In the genomic region with DNA sequence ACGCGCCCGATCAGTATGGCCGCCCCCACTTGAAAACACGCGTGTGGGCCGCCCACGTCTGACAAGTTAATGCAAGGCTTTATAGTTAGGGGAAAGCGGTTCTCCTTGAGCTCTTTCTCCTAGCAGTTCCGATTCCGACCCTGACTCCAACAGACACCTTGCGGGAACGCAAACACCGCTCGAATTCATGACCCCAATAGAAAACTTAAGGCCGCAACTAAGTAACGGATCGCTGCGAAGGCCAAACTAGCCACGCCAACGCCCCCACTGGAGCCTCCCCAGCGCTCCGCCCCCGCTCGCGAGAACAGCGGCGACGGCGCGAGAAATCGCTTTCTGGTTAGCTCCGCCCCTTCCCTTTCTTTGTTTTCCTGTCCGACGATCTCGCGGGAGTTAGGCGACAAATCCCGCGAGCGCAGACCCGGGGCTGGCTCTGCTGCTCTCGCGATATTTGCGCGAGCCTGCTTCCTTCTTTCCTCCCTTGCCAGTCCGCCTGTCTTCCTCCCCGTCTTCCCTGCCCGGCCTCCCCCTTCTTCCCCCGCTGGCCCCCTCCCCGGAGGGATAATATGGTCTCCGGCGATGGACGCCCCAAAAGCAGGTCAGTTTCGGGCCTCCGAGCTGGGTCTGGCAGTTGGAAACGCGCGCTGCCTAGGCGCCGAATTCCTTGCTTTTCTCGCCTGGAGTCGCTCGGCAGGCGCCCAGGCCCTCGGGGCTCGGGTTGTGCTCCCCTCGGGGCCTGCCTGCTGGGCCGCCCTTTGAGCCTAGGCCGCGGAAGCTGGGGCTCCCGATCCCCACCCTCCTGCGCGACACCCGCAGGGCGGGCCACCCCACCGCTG, we compare ENCODE assay signal across 1 cellular context.
A peak's percentile ranks its signal among the peaks of the same experiment; 100 is the strongest.
TF ChIP-seq lines count a peak whose summit lies in the region.

A gene with protein sequence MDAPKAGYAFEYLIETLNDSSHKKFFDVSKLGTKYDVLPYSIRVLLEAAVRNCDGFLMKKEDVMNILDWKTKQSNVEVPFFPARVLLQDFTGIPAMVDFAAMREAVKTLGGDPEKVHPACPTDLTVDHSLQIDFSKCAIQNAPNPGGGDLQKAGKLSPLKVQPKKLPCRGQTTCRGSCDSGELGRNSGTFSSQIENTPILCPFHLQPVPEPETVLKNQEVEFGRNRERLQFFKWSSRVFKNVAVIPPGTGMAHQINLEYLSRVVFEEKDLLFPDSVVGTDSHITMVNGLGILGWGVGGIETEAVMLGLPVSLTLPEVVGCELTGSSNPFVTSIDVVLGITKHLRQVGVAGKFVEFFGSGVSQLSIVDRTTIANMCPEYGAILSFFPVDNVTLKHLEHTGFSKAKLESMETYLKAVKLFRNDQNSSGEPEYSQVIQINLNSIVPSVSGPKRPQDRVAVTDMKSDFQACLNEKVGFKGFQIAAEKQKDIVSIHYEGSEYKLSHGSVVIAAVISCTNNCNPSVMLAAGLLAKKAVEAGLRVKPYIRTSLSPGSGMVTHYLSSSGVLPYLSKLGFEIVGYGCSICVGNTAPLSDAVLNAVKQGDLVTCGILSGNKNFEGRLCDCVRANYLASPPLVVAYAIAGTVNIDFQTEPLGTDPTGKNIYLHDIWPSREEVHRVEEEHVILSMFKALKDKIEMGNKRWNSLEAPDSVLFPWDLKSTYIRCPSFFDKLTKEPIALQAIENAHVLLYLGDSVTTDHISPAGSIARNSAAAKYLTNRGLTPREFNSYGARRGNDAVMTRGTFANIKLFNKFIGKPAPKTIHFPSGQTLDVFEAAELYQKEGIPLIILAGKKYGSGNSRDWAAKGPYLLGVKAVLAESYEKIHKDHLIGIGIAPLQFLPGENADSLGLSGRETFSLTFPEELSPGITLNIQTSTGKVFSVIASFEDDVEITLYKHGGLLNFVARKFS (plus strand): TSS at position 455 of the 833 bp plus-strand sequence. CDS start 122 bp downstream, at position 577.

TF ChIP-seq in K562, 482 proteins besides CTCF, POLR2A, EP300 and RAD21 (continued from another document and continues in another):
- TF ChIP-seq, protein P1, sequence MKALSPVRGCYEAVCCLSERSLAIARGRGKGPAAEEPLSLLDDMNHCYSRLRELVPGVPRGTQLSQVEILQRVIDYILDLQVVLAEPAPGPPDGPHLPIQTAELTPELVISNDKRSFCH (CRISPR knock-in tag; IDR thresholded peaks at IDR 0.05): no peak
- TF ChIP-seq, protein P1 (tag; IDR thresholded peaks at IDR 0.05): peak; percentile 88
- peak; percentile 57; the same call in 1 of the 2 replicates for TF ChIP-seq SPI1 (IDR thresholded peaks at IDR 0.05; ENCODE audit: borderline replicate concordance, low read depth, low read length)
- no peak for TF ChIP-seq ZNF212 (CRISPR knock-in tag; IDR thresholded peaks at IDR 0.05)
- no peak for TF ChIP-seq PTTG1 (tag; IDR thresholded peaks at IDR 0.05; ENCODE audit: low read depth)
- TF ChIP-seq, protein P2, sequence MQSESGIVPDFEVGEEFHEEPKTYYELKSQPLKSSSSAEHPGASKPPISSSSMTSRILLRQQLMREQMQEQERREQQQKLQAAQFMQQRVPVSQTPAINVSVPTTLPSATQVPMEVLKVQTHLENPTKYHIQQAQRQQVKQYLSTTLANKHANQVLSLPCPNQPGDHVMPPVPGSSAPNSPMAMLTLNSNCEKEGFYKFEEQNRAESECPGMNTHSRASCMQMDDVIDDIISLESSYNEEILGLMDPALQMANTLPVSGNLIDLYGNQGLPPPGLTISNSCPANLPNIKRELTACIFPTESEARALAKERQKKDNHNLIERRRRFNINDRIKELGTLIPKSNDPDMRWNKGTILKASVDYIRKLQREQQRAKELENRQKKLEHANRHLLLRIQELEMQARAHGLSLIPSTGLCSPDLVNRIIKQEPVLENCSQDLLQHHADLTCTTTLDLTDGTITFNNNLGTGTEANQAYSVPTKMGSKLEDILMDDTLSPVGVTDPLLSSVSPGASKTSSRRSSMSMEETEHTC (IDR thresholded peaks at IDR 0.05): no peak
- no peak for TF ChIP-seq RERE (CRISPR knock-in tag; IDR thresholded peaks at IDR 0.05; ENCODE audit: borderline replicate concordance)
- no peak for TF ChIP-seq HMG20A (CRISPR knock-in tag; conservative IDR thresholded peaks at IDR 0.05)
- TF ChIP-seq, protein P3, sequence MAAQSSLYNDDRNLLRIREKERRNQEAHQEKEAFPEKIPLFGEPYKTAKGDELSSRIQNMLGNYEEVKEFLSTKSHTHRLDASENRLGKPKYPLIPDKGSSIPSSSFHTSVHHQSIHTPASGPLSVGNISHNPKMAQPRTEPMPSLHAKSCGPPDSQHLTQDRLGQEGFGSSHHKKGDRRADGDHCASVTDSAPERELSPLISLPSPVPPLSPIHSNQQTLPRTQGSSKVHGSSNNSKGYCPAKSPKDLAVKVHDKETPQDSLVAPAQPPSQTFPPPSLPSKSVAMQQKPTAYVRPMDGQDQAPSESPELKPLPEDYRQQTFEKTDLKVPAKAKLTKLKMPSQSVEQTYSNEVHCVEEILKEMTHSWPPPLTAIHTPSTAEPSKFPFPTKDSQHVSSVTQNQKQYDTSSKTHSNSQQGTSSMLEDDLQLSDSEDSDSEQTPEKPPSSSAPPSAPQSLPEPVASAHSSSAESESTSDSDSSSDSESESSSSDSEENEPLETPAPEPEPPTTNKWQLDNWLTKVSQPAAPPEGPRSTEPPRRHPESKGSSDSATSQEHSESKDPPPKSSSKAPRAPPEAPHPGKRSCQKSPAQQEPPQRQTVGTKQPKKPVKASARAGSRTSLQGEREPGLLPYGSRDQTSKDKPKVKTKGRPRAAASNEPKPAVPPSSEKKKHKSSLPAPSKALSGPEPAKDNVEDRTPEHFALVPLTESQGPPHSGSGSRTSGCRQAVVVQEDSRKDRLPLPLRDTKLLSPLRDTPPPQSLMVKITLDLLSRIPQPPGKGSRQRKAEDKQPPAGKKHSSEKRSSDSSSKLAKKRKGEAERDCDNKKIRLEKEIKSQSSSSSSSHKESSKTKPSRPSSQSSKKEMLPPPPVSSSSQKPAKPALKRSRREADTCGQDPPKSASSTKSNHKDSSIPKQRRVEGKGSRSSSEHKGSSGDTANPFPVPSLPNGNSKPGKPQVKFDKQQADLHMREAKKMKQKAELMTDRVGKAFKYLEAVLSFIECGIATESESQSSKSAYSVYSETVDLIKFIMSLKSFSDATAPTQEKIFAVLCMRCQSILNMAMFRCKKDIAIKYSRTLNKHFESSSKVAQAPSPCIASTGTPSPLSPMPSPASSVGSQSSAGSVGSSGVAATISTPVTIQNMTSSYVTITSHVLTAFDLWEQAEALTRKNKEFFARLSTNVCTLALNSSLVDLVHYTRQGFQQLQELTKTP (IDR thresholded peaks at IDR 0.05; ENCODE audit: low read depth in 1 of 2, partially characterized antibody in 2 of 2): peak in 1 of 2 experiments; percentile 12
- TF ChIP-seq BRD4 (IDR thresholded peaks at IDR 0.05): no peak
- peak; percentile 99 for TF ChIP-seq HDAC2 (IDR thresholded peaks at IDR 0.05)
- 0 out of 4 replicates have a peak, but pooled peaks of 1 of the 2 experiments have one; percentile 33 for TF ChIP-seq NONO (IDR thresholded peaks at IDR 0.05; ENCODE audit: low read depth in 2 of 2, low read length in 1 of 2)
- TF ChIP-seq ZFP36 (IDR thresholded peaks at IDR 0.05; ENCODE audit: low read depth, low read length, partially characterized antibody): no peak
- TF ChIP-seq ERF (CRISPR knock-in tag; IDR thresholded peaks at IDR 0.05): no peak
- peak; percentile 99 for TF ChIP-seq MTA3 (IDR thresholded peaks at IDR 0.05; ENCODE audit: borderline replicate concordance)
- TF ChIP-seq TEAD2 (tag; IDR thresholded peaks at IDR 0.05): no peak
- TF ChIP-seq, protein P4, sequence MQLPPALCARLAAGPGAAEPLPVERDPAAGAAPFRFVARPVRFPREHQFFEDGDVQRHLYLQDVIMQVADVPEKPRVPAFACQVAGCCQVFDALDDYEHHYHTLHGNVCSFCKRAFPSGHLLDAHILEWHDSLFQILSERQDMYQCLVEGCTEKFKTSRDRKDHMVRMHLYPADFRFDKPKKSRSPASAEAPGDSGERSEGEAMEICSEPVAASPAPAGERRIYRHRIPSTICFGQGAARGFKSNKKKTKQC (CRISPR knock-in tag; IDR thresholded peaks at IDR 0.05): no peak
- peak; percentile 4; the same call in 1 of the 2 replicates for TF ChIP-seq ZBED1 (IDR thresholded peaks at IDR 0.05)
- no peak for TF ChIP-seq NCOA6 (IDR thresholded peaks at IDR 0.05)
- TF ChIP-seq ARID4B (CRISPR knock-in tag; IDR thresholded peaks at IDR 0.05): peak; percentile 99
- TF ChIP-seq, protein P5, sequence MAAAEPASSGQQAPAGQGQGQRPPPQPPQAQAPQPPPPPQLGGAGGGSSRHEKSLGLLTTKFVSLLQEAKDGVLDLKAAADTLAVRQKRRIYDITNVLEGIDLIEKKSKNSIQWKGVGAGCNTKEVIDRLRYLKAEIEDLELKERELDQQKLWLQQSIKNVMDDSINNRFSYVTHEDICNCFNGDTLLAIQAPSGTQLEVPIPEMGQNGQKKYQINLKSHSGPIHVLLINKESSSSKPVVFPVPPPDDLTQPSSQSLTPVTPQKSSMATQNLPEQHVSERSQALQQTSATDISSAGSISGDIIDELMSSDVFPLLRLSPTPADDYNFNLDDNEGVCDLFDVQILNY (CRISPR knock-in tag; IDR thresholded peaks at IDR 0.05): 0 out of 2 replicates have a peak, but pooled peaks have one; percentile 55
- peak; percentile 79 for TF ChIP-seq ASH1L (IDR thresholded peaks at IDR 0.05; ENCODE audit: borderline replicate concordance, low read depth, partially characterized antibody)
- TF ChIP-seq HNRNPLL (IDR thresholded peaks at IDR 0.05; ENCODE audit: low read depth, low read length, poor library complexity, severe bottlenecking): peak; percentile 79
- peak; percentile 98 for TF ChIP-seq CHD2 (IDR thresholded peaks at IDR 0.05; ENCODE audit: low read depth, low read length)
- no peak; the same call in 1 of the 2 replicates for TF ChIP-seq GTF2F1 (IDR thresholded peaks at IDR 0.05; ENCODE audit: low read depth, low read length)
- TF ChIP-seq YBX1 (IDR thresholded peaks at IDR 0.05): no peak
- peak in 1 of 2 experiments; percentile 61; a peak in 1 of 4 replicates for TF ChIP-seq ZNF639 (CRISPR knock-in tag; conservative IDR thresholded peaks at IDR 0.05 in 1 of 2, IDR thresholded peaks at IDR 0.05 in 1 of 2)
- no peak for TF ChIP-seq RFX7 (CRISPR knock-in tag; IDR thresholded peaks at IDR 0.05)
